ENCODE assay signal across 8 cellular contexts in genomic region chr6:24720131-24720603, GRCh38. TPM values are rescaled to one million over a fixed set of nuclear protein-coding genes. Genes with fewer than 3 reads are reported as not detected.
DNase-seq lines count a peak whose midpoint lies in the region; ATAC-seq and TF ChIP-seq lines count a peak whose summit lies in the region.

No MANE protein-coding gene starts in this region.

- no peak for TF ChIP-seq EP300 in upper lobe of left lung (IDR thresholded peaks at IDR 0.05)

- no peaks in the 10 kb centered on the region for H3K27me3 ChIP-seq in CD4-positive, alpha-beta T cell (ENCODE audit: control insufficient read depth, insufficient read depth, low read length)
- no peaks in the 10 kb centered on the region for H3K27me3 ChIP-seq in cardiac muscle cell
- H3K27me3 ChIP-seq in upper lobe of left lung = no peaks in the 10 kb centered on the region

- WGBS in upper lobe of left lung, 2 donors = 0% methylated on average over 13 to 18 of the region's 39 CpGs

- POLR2A ChIA-PET in CD4-positive, alpha-beta T cell (lab: Charles Lee) = interaction anchor here (0.7 to 3.7 kb wide), 5 partner anchors 17 to 298 kb away, joined by 3 to 42 read pairs (median 7); partner anchors contain the start of genes ACOT13, GMNN, KIAA0319 and TDP2

- H3K9me3 Mint-ChIP-seq in CD4-positive, alpha-beta T cell = no peaks in the 10 kb centered on the region
- no peaks in the 10 kb centered on the region for H3K9me3 Mint-ChIP-seq in activated naive CD4-positive, alpha-beta T cell treated with anti-CD3 and anti-CD28 coated beads, Interleukin-2, amount 50 U/mL, for 24 hours

- peak; percentile 61 to 85 (median 72) for DNase-seq in CD4-positive, alpha-beta T cell
- DNase-seq in HFF-Myc (ENCODE audit: extremely low read depth, low read depth) (no peak), SK-MEL-5 (ENCODE audit: low read depth, low spot score) (peak; percentile 71), cardiac muscle cell (ENCODE audit: low read depth in 1 of 2, low spot score in 1 of 2) (peak; percentile 61 to 64), posterior cingulate gyrus (peak in 9 of 10 donors; percentile 27 to 91 (median 43)), upper lobe of left lung (peak; percentile 64 to 94), dedifferentiated amniotic fluid mesenchymal stem cell (ENCODE audit: extremely low spot score) (no peak)

- TF ChIP-seq CTCF in CD4-positive, alpha-beta T cell (IDR thresholded peaks at IDR 0.05) = no peak
- no peak for TF ChIP-seq CTCF in HFF-Myc (IDR thresholded peaks at IDR 0.05; ENCODE audit: low read depth, low read length, missing control alignments)
- TF ChIP-seq CTCF in cardiac muscle cell (IDR thresholded peaks at IDR 0.05; ENCODE audit: low read depth, low read length) = no peak
- no peak for TF ChIP-seq CTCF in upper lobe of left lung (IDR thresholded peaks at IDR 0.05)

- peaks cover 62% of the 10 kb centered on the region for H3K36me3 Mint-ChIP-seq in CD4-positive, alpha-beta T cell (ENCODE audit: low read depth)
- H3K36me3 Mint-ChIP-seq in activated naive CD4-positive, alpha-beta T cell treated with anti-CD3 and anti-CD28 coated beads, Interleukin-2, amount 50 U/mL, for 24 hours = peaks cover 25% of the 10 kb centered on the region

- peak overlapping the region; percentile 100 for H3K27ac ChIP-seq in CD4-positive, alpha-beta T cell (ENCODE audit: low read depth, low read length)
- H3K27ac ChIP-seq in cardiac muscle cell = peak overlapping the region; percentile 98
- peak overlapping the region; percentile 98 to 100 (median 100) for H3K27ac ChIP-seq in upper lobe of left lung

- H3K4me3 ChIP-seq in HFF-Myc (replicated peaks; ENCODE audit: low read depth, low read length) (peak overlapping the region; percentile 95), cardiac muscle cell (peak overlapping the region; percentile 85), upper lobe of left lung (peak overlapping the region; percentile 69 to 84 (median 78))

- CTCF ChIA-PET in CD4-positive, alpha-beta T cell (lab: Charles Lee) = interaction anchor here (1.5 kb wide), 1 partner anchor 47 kb away, joined by 3 read pairs; no protein-coding TSS in a partner anchor

- peaks cover 57% of the 10 kb centered on the region for H3K4me1 Mint-ChIP-seq in CD4-positive, alpha-beta T cell (ENCODE audit: low read depth)
- peaks cover 49% of the 10 kb centered on the region for H3K4me1 Mint-ChIP-seq in activated naive CD4-positive, alpha-beta T cell treated with anti-CD3 and anti-CD28 coated beads, Interleukin-2, amount 50 U/mL, for 24 hours

- TF ChIP-seq POLR2A in upper lobe of left lung (IDR thresholded peaks at IDR 0.05) = no peak

- peak overlapping the region; percentile 94 for H3K27ac Mint-ChIP-seq in CD4-positive, alpha-beta T cell
- peak overlapping the region; percentile 100 for H3K27ac Mint-ChIP-seq in activated naive CD4-positive, alpha-beta T cell treated with anti-CD3 and anti-CD28 coated beads, Interleukin-2, amount 50 U/mL, for 24 hours

- in situ Hi-C loops in SK-MEL-5 (cut with HindIII; ENCODE audit: low pct_unique_long_range_greater_than_20kb, low sequenced_read_pairs) = no loop called here

- intact Hi-C loops in CD4-positive, alpha-beta T cell (cut with DNase I, micrococcal nuclease) = loop anchor here (1.0 to 5.0 kb wide), 3 partner anchors 52 to 297 kb away; partner anchors contain the start of gene GMNN (in 1 of the 2)
- intact Hi-C loops in posterior cingulate gyrus (cut with DNase I) = loop anchor here (1.0 kb wide), 1 partner anchor 54 kb away; the partner anchor contains the start of gene TDP2

- H3K36me3 ChIP-seq in cardiac muscle cell (peaks cover 7% of the 10 kb centered on the region), upper lobe of left lung (peaks cover 1 to 16% (median 11%) of the 10 kb centered on the region in 4 donors)

- H3K9me3 ChIP-seq in CD4-positive, alpha-beta T cell (ENCODE audit: control insufficient read depth, low read length) = no peaks in the 10 kb centered on the region
- no peaks in the 10 kb centered on the region for H3K9me3 ChIP-seq in cardiac muscle cell (ENCODE audit: low read depth)
- H3K9me3 ChIP-seq in upper lobe of left lung = no peaks in the 10 kb centered on the region

- no peaks in the 10 kb centered on the region for H3K27me3 Mint-ChIP-seq in CD4-positive, alpha-beta T cell
- H3K27me3 Mint-ChIP-seq in activated naive CD4-positive, alpha-beta T cell treated with anti-CD3 and anti-CD28 coated beads, Interleukin-2, amount 50 U/mL, for 24 hours = no peaks in the 10 kb centered on the region

- peaks cover 10% of the 10 kb centered on the region for H3K4me1 ChIP-seq in cardiac muscle cell (ENCODE audit: low read depth)
- peaks cover 24 to 36% (median 29%) of the 10 kb centered on the region in 4 donors for H3K4me1 ChIP-seq in upper lobe of left lung

- peak; percentile 10 for ATAC-seq in CD4-positive, alpha-beta T cell (ENCODE audit: poor library complexity)
- ATAC-seq in upper lobe of left lung (ENCODE audit: low FRiP score in 2 of 2) = peak; percentile 46 to 72

- H3K4me3 Mint-ChIP-seq in CD4-positive, alpha-beta T cell = peak overlapping the region; percentile 92
- H3K4me3 Mint-ChIP-seq in activated naive CD4-positive, alpha-beta T cell treated with anti-CD3 and anti-CD28 coated beads, Interleukin-2, amount 50 U/mL, for 24 hours = peak overlapping the region; percentile 96

RNA-seq across cellular contexts. Expression of gene C6orf62, which starts 1.2 kb away (rescaled TPM):
- 100 to 1,000 TPM; 108 to 111 TPM for total RNA-seq in CD4-positive, alpha-beta T cell
- total RNA-seq in SK-MEL-5 (2014; rRNA removed; shearing (Covaris generic)) = 108 and 114 TPM in 2 replicates
- polyA plus RNA-seq in SK-MEL-5 (2015; cell fraction: cytosol; rRNA removed) = 90.8 and 141 TPM in 2 replicates
- polyA plus RNA-seq in SK-MEL-5 (2015; cell fraction: nucleus; rRNA removed) = 267 and 374 TPM in 2 replicates
- 52.7 and 59.7 TPM in 2 replicates for total RNA-seq in cardiac muscle cell
- polyA plus RNA-seq in cardiac muscle cell = 52.8 and 59.6 TPM in 2 replicates
- 100 to 1,000 TPM in 2 of 6 donors, 10 to 100 TPM in 4; 41.9 to 131 (median 95.3) TPM for total RNA-seq in upper lobe of left lung

RNA-seq across cellular contexts. Expression of gene ACOT13, which starts 53.3 kb away (rescaled TPM):
- 1 to 10 TPM; 1.5 TPM for total RNA-seq in CD4-positive, alpha-beta T cell
- 27.6 and 34.1 TPM in 2 replicates for total RNA-seq in SK-MEL-5 (2014; rRNA removed; shearing (Covaris generic))
- 22.7 and 24.7 TPM in 2 replicates for polyA plus RNA-seq in SK-MEL-5 (2015; cell fraction: cytosol; rRNA removed)
- polyA plus RNA-seq in SK-MEL-5 (2015; cell fraction: nucleus; rRNA removed) = 3.5 and 6.0 TPM in 2 replicates
- total RNA-seq in cardiac muscle cell (29.0 and 30.7 TPM in 2 replicates), upper lobe of left lung (10 to 100 TPM in 3 of 6 donors, 1 to 10 TPM in 3; 5.2 to 20.2 (median 10.5) TPM)
- polyA plus RNA-seq in cardiac muscle cell = 127 and 173 TPM in 2 replicates

RNA-seq across cellular contexts. Expression of gene TDP2, which starts 53.5 kb away (rescaled TPM):
- total RNA-seq in CD4-positive, alpha-beta T cell = 10 to 100 TPM; 63.9 to 64.6 TPM
- 22.0 and 27.1 TPM in 2 replicates for total RNA-seq in SK-MEL-5 (2014; rRNA removed; shearing (Covaris generic))
- polyA plus RNA-seq in SK-MEL-5 (2015; cell fraction: cytosol; rRNA removed) = 30.6 and 31.5 TPM in 2 replicates
- 33.1 and 49.4 TPM in 2 replicates for polyA plus RNA-seq in SK-MEL-5 (2015; cell fraction: nucleus; rRNA removed)
- total RNA-seq in cardiac muscle cell (36.6 and 46.6 TPM in 2 replicates), upper lobe of left lung (100 to 1,000 TPM in 1 of 6 donors, 10 to 100 TPM in 5; 33.8 to 101 (median 37.0) TPM)
- 59.0 and 68.7 TPM in 2 replicates for polyA plus RNA-seq in cardiac muscle cell

RNA-seq across cellular contexts. Expression of gene GMNN, which starts 54.6 kb away (rescaled TPM):
- 10 to 100 TPM; 10.1 to 10.5 TPM for total RNA-seq in CD4-positive, alpha-beta T cell
- total RNA-seq in SK-MEL-5 (2014; rRNA removed; shearing (Covaris generic)) = 74.8 and 78.1 TPM in 2 replicates
- 53.0 and 66.5 TPM in 2 replicates for polyA plus RNA-seq in SK-MEL-5 (2015; cell fraction: cytosol; rRNA removed)
- 34.3 and 45.5 TPM in 2 replicates for polyA plus RNA-seq in SK-MEL-5 (2015; cell fraction: nucleus; rRNA removed)
- 30.2 and 33.4 TPM in 2 replicates for total RNA-seq in cardiac muscle cell
- polyA plus RNA-seq in cardiac muscle cell = 69.3 and 82.7 TPM in 2 replicates
- total RNA-seq in upper lobe of left lung = 10 to 100 TPM in 2 of 6 donors, 1 to 10 TPM in 4; 6.5 to 10.3 (median 8.9) TPM

Comparison
In these comparisons a context has a peak if more than half of its experiments do, and no peak if none do; other contexts are left out.
1. DNase-seq: peak in CD4-positive, alpha-beta T cell (10 of 10), SK-MEL-5 (single experiment), cardiac muscle cell (2 of 2), posterior cingulate gyrus (9 of 10) and upper lobe of left lung (2 of 2); none in HFF-Myc (single experiment) and dedifferentiated amniotic fluid mesenchymal stem cell (single experiment).
2. Peak in every context shown above with its lines, with median percentiles within 50 percentile points of each other: H3K27ac ChIP-seq and H3K4me3 ChIP-seq.